ENCODE assay signal across 1 cellular context in genomic region chr1:225389850-225390249, GRCh38.
A peak's percentile ranks its signal among the peaks of the same experiment; 100 is the strongest.
TF ChIP-seq lines count a peak whose summit lies in the region.

No MANE protein-coding gene starts in this region.

TF ChIP-seq in HEK293, 187 proteins besides CTCF, POLR2A, EP300 and RAD21 (continued from another document):
- TF ChIP-seq, protein P1, sequence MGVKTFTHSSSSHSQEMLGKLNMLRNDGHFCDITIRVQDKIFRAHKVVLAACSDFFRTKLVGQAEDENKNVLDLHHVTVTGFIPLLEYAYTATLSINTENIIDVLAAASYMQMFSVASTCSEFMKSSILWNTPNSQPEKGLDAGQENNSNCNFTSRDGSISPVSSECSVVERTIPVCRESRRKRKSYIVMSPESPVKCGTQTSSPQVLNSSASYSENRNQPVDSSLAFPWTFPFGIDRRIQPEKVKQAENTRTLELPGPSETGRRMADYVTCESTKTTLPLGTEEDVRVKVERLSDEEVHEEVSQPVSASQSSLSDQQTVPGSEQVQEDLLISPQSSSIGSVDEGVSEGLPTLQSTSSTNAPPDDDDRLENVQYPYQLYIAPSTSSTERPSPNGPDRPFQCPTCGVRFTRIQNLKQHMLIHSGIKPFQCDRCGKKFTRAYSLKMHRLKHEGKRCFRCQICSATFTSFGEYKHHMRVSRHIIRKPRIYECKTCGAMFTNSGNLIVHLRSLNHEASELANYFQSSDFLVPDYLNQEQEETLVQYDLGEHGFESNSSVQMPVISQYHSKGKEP (tag by site-specific recombination; IDR thresholded peaks at IDR 0.05) = no peak
- TF ChIP-seq YY2 (tag by site-specific recombination; IDR thresholded peaks at IDR 0.05) (no peak), HOXD13 (CRISPR knock-in tag; IDR thresholded peaks at IDR 0.05; ENCODE audit: borderline replicate concordance) (no peak), ZNF426 (tag by site-specific recombination; IDR thresholded peaks at IDR 0.05) (no peak), ZNF398 (tag by site-specific recombination; IDR thresholded peaks at IDR 0.05) (peak; percentile 51)
